Comparison of ENCODE assay signal across 8 cellular contexts in the genomic region with DNA sequence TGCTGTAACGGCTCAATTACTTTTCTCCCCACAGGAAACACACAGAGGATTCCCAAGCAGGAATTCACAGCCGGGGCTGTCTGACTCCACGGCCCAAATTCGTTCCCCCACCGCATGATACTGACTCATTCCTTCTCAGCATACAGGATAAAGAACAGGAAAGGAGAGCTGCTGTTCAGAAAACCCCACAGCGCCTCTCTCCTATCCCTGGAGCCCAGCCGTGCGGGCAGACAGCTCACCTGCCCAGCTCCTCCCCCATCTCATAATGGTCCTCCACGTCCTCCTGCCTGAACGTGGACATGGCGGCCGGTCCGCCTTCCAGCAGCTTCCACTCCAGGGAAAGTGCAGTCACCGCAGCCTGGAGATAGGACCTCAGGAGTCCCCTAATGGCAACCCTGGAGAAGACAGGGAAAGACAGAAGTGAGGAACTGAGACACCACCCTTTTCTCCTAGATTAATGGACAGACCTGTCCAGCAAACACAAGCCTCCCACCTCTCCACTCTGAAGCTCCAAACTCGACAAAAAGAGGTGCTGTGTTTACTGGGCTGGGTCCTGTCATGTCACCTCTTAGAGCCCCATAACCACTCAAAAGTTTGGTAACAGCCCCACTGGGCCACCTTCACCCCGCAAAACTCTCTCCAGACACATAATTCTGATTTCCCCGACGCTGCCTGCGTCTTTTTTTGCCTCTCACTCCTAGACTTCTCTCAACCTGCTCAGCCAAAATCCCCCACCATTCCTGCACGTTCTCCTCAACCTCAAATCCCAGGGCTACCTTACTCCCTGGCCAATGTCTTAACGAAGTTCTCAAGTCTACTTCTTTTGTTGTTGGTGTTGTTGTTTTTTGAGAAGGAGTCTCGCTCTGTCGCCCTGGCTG. TPM values are rescaled to one million over a fixed set of nuclear protein-coding genes. Genes with fewer than 3 reads are reported as not detected.
A peak's percentile ranks its signal among the peaks of the same experiment; 100 is the strongest.
DNase-seq lines count a peak whose midpoint lies in the region; ATAC-seq and TF ChIP-seq lines count a peak whose summit lies in the region.

No MANE protein-coding gene starts in this region.

- H3K36me3 ChIP-seq in iPS-18a (ENCODE audit: control insufficient read depth, low read depth, low read length), result peaks cover 24% of the 10 kb centered on the region

- DNase-seq in AG09319 (ENCODE audit: extremely low read depth, low read depth), result no peak
- peak; percentile 37 for DNase-seq in HT-29 (ENCODE audit: low spot score)
- peak; percentile 85 for DNase-seq in amniotic epithelial cell (ENCODE audit: low read depth)
- no peak for DNase-seq in SHP77 (lab: John Stamatoyannopoulos, UW)
- no peak for DNase-seq in COR-L47 (lab: John Stamatoyannopoulos, UW)

- peak overlapping the region; percentile 72 for H3K27ac ChIP-seq in iPS-18a (ENCODE audit: low read length)

- H3K27me3 Mint-ChIP-seq in stimulated activated memory B cell treated with anti-CD40 and anti-IgM and Interleukin-4, amounts not matched to agents 10 μg/mL and 1 μg/mL and 100 μg/mL, for 72 hours, result no peaks in the 10 kb centered on the region

- H3K9me3 ChIP-seq in iPS-18a (ENCODE audit: control insufficient read depth, low read depth, low read length), result no peaks in the 10 kb centered on the region

- peak overlapping the region; percentile 85 for H3K4me3 Mint-ChIP-seq in stimulated activated memory B cell treated with anti-CD40 and anti-IgM and Interleukin-4, amounts not matched to agents 10 μg/mL and 1 μg/mL and 100 μg/mL, for 72 hours

- H3K27me3 ChIP-seq in iPS-18a (ENCODE audit: control insufficient read depth, insufficient read depth, low read length), result no peaks in the 10 kb centered on the region

- peak overlapping the region; percentile 89 for H3K4me3 ChIP-seq in iPS-18a (ENCODE audit: low read length)

- ATAC-seq in stimulated activated memory B cell treated with anti-CD40 and anti-IgM and Interleukin-4, amounts not matched to agents 10 μg/mL and 1 μg/mL and 100 μg/mL, for 72 hours, result no peak
- no peak for ATAC-seq in HG02938 (IDR thresholded peaks at IDR 0.05; ENCODE audit: unreplicated experiment)

- H3K4me1 Mint-ChIP-seq in stimulated activated memory B cell treated with anti-CD40 and anti-IgM and Interleukin-4, amounts not matched to agents 10 μg/mL and 1 μg/mL and 100 μg/mL, for 72 hours, result peaks cover 28% of the 10 kb centered on the region

- H3K9ac ChIP-seq in iPS-18a (ENCODE audit: low read length), result peak overlapping the region; percentile 88

- peaks cover 22% of the 10 kb centered on the region for H3K4me1 ChIP-seq in iPS-18a (ENCODE audit: control insufficient read depth, low read depth, low read length)

- H3K9me3 Mint-ChIP-seq in stimulated activated memory B cell treated with anti-CD40 and anti-IgM and Interleukin-4, amounts not matched to agents 10 μg/mL and 1 μg/mL and 100 μg/mL, for 72 hours, result no peaks in the 10 kb centered on the region

- peak; percentile 22 for TF ChIP-seq CTCF in AG09319 (IDR thresholded peaks at IDR 0.05; ENCODE audit: low read depth, low read length)

- H3K27ac Mint-ChIP-seq in stimulated activated memory B cell treated with anti-CD40 and anti-IgM and Interleukin-4, amounts not matched to agents 10 μg/mL and 1 μg/mL and 100 μg/mL, for 72 hours, result peak overlapping the region; percentile 71

- peaks cover 30% of the 10 kb centered on the region for H3K36me3 Mint-ChIP-seq in stimulated activated memory B cell treated with anti-CD40 and anti-IgM and Interleukin-4, amounts not matched to agents 10 μg/mL and 1 μg/mL and 100 μg/mL, for 72 hours

RNA-seq across cellular contexts. Expression of a gene that starts 1.2 kb away (rescaled TPM):
- 75.4 and 84.8 TPM in 2 replicates for total RNA-seq in HT-29 (2014; rRNA removed; shearing (Covaris generic))

RNA-seq across cellular contexts. Expression of a gene that starts 15.6 kb away (rescaled TPM):
- total RNA-seq in HT-29 (2014; rRNA removed; shearing (Covaris generic)), result 2,153 and 2,165 TPM in 2 replicates

RNA-seq across cellular contexts. Expression of a gene that starts 36.8 kb away (rescaled TPM):
- not detected in 2 replicates for total RNA-seq in HT-29 (2014; rRNA removed; shearing (Covaris generic))

RNA-seq across cellular contexts. Expression of a gene that starts 37.9 kb away (rescaled TPM):
- 40.6 and 40.8 TPM in 2 replicates for total RNA-seq in HT-29 (2014; rRNA removed; shearing (Covaris generic))

Comparison
In these comparisons a context has a peak if more than half of its experiments do, and no peak if none do; other contexts are left out.
1. DNase-seq: peak in HT-29 (single experiment) and amniotic epithelial cell (single experiment); none in AG09319 (single experiment), SHP77 (0 of 2) and COR-L47 (single experiment).